8 cellular contexts compared by ENCODE assay signal in the genomic region with DNA sequence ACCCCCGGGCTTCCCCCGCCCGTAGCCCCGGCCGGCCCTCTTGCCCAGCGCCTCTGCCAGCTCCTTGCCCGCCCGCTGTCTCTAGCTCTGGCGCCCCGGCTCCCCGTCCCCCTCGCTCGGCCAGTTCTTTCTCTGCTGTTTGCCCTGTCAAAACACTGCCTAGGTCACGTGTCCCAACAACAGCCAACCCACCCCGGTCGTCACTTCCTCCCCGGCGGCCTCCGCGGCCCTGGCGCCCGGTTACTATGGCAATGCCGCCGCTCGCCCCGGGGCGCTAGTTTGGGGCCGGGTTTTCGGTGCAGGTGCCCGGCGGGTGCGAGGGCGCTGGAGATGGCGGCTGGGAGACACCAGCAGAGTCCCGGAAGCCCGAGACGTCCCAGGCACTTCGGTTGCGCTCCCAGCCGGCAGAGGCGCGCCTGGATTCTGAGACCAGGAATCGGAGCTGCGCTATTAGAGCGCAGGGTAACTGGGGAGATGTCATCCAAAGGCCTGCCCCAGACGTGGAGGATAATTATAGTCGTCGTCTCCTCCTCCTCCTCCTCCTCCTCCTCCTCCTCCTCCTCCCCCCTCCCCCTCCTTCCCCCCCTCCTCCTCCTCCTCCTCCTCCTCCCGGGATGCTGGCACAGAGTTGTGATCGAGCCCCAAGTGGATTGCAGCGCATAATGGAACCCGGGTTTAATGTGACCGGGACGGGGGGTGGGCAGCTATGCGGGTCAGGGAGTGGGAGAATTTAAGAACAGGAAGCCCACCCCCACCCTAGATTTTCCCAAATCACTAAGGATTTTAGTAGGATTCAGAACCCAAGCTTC. TPM values are rescaled to one million over a fixed set of nuclear protein-coding genes. Genes with fewer than 3 reads are reported as not detected.
A peak's percentile ranks its signal among the peaks of the same experiment; 100 is the strongest.
DNase-seq lines count a peak whose midpoint lies in the region; ATAC-seq and TF ChIP-seq lines count a peak whose summit lies in the region.

A gene with protein sequence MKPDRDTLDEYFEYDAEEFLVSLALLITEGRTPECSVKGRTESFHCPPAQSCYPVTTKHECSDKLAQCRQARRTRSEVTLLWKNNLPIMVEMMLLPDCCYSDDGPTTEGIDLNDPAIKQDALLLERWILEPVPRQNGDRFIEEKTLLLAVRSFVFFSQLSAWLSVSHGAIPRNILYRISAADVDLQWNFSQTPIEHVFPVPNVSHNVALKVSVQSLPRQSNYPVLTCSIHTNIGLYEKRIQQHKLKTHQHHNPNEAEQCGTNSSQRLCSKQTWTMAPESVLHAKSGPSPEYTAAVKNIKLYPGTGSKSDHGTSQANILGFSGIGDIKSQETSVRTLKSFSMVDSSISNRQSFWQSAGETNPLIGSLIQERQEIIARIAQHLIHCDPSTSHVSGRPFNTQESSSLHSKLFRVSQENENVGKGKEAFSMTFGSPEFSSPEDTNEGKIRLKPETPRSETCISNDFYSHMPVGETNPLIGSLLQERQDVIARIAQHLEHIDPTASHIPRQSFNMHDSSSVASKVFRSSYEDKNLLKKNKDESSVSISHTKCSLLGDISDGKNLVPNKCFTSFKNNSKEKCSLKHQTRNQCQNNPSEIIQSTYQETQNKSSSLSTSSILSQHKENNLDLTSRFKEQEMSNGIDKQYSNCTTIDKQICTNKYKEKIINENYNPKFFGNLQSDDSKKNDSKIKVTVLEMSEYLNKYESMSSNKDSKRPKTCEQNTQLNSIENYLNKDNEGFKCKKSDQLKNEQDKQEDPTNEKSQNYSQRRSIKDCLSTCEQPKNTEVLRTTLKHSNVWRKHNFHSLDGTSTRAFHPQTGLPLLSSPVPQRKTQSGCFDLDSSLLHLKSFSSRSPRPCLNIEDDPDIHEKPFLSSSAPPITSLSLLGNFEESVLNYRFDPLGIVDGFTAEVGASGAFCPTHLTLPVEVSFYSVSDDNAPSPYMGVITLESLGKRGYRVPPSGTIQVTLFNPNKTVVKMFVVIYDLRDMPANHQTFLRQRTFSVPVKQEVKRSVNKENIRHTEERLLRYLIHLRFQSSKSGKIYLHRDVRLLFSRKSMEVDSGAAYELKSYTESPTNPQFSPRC (minus strand): TSS at position 157 of the 809 bp plus-strand sequence. CDS start 1,367 bp downstream, outside the sequence.

- H3K4me3 ChIP-seq in BLaER1 treated with 17β-estradiol and CSF1 and Interleukin-3, amounts not matched to agents 10 nM and 100 nM: peak within 1 kb of the TSS; percentile 77 to 97 (median 88)
- peak within 1 kb of the TSS; percentile 84 to 90 for H3K4me3 ChIP-seq in left lung

- peak within 1 kb of the TSS; percentile 84 to 97 (median 88) for H3K9ac ChIP-seq in BLaER1 treated with 17β-estradiol and CSF1 and Interleukin-3, amounts not matched to agents 10 nM and 100 nM

- H3K4me1 Mint-ChIP-seq in dendritic cell treated with granulocyte-macrophage colony-stimulating factor and Interleukin-4, amounts not matched to agents 40 ng/mL and 50 ng/mL, for 4 days (ENCODE audit: low read depth): peaks cover 25% of the 10 kb centered on the region

- peak in 1 of 2 donors; percentile 16 for TF ChIP-seq CTCF in left lung (IDR thresholded peaks at IDR 0.05)

- H3K4me2 ChIP-seq in BLaER1 treated with 17β-estradiol and CSF1 and Interleukin-3, amounts not matched to agents 10 nM and 100 nM: peak within 1 kb of the TSS; percentile 77 to 99 (median 88)

- DNase-seq in NCI-H69 (lab: John Stamatoyannopoulos, UW) (peak; percentile 98), left lung (peak; percentile 94 to 99)
- DNase-seq in activated CD4-positive, alpha-beta T cell treated with anti-CD3 and anti-CD28 coated beads, Interleukin-2, amount 50 U/mL, for 4 hours: peak; percentile 83 to 84
- DNase-seq in stimulated activated CD4-positive, alpha-beta T cell treated with anti-CD3 and anti-CD28 coated beads, Interleukin-2, amount 100 ng/mL, for 48 hours: peak; percentile 80 to 83

- no peaks in the 10 kb centered on the region for H3K27me3 ChIP-seq in BLaER1 treated with 17β-estradiol and CSF1 and Interleukin-3, amounts not matched to agents 10 nM and 100 nM
- H3K27me3 ChIP-seq in left lung: no peaks in the 10 kb centered on the region

- H3K27ac ChIP-seq in BLaER1 treated with 17β-estradiol and CSF1 and Interleukin-3, amounts not matched to agents 10 nM and 100 nM: peak within 1 kb of the TSS; percentile 80 to 98 (median 85)
- peak within 1 kb of the TSS; percentile 97 for H3K27ac ChIP-seq in left lung

- intact Hi-C loops in dendritic cell treated with granulocyte-macrophage colony-stimulating factor and Interleukin-4, amounts not matched to agents 40 ng/mL and 50 ng/mL, for 4 days (cut with micrococcal nuclease): loop anchor here (2.0 to 5.0 kb wide), 2 partner anchors 38 to 55 kb away; no protein-coding TSS in a partner anchor
- intact Hi-C loops in left lung (cut with DNase I): no loop called here

- ATAC-seq in GM19328 (IDR thresholded peaks at IDR 0.05; ENCODE audit: unreplicated experiment) (peak; percentile 68), HG03520 (IDR thresholded peaks at IDR 0.05; ENCODE audit: unreplicated experiment) (peak; percentile 65), left lung (peak; percentile 92)

- peak within 1 kb of the TSS; percentile 98 for H3K4me3 Mint-ChIP-seq in dendritic cell treated with granulocyte-macrophage colony-stimulating factor and Interleukin-4, amounts not matched to agents 40 ng/mL and 50 ng/mL, for 4 days

- peaks cover 32% of the 10 kb centered on the region for H3K36me3 Mint-ChIP-seq in dendritic cell treated with granulocyte-macrophage colony-stimulating factor and Interleukin-4, amounts not matched to agents 40 ng/mL and 50 ng/mL, for 4 days (ENCODE audit: low read depth)

- peaks cover 0 to 7% (median 0%) of the 10 kb centered on the region in 11 experiments; a peak in 3 of 22 replicates for H3K9me3 ChIP-seq in BLaER1 treated with 17β-estradiol and CSF1 and Interleukin-3, amounts not matched to agents 10 nM and 100 nM (replicated peaks in 1 of 11)
- no peaks in the 10 kb centered on the region for H3K9me3 ChIP-seq in left lung

- H3K9me3 Mint-ChIP-seq in dendritic cell treated with granulocyte-macrophage colony-stimulating factor and Interleukin-4, amounts not matched to agents 40 ng/mL and 50 ng/mL, for 4 days: no peaks in the 10 kb centered on the region

- H3K27me3 Mint-ChIP-seq in dendritic cell treated with granulocyte-macrophage colony-stimulating factor and Interleukin-4, amounts not matched to agents 40 ng/mL and 50 ng/mL, for 4 days: peaks cover 11% of the 10 kb centered on the region

- H3K36me3 ChIP-seq in BLaER1 treated with 17β-estradiol and CSF1 and Interleukin-3, amounts not matched to agents 10 nM and 100 nM: peaks cover 0 to 22% (median 9%) of the 10 kb centered on the region in 11 experiments; a peak in 4 of 22 replicates
- H3K36me3 ChIP-seq in left lung: no peaks in the 10 kb centered on the region

- peak within 1 kb of the TSS; percentile 98 for H3K27ac Mint-ChIP-seq in dendritic cell treated with granulocyte-macrophage colony-stimulating factor and Interleukin-4, amounts not matched to agents 40 ng/mL and 50 ng/mL, for 4 days

- H4K20me1 ChIP-seq in BLaER1 treated with 17β-estradiol and CSF1 and Interleukin-3, amounts not matched to agents 10 nM and 100 nM: peaks cover 0 to 3% (median 0%) of the 10 kb centered on the region in 11 experiments; a peak in 1 of 22 replicates

- H3K4me1 ChIP-seq in BLaER1 treated with 17β-estradiol and CSF1 and Interleukin-3, amounts not matched to agents 10 nM and 100 nM: peaks cover 27 to 76% (median 52%) of the 10 kb centered on the region in 10 experiments
- peaks cover 0 to 40% of the 10 kb centered on the region in 2 donors for H3K4me1 ChIP-seq in left lung

RNA-seq across cellular contexts. Expression of the gene that starts here (rescaled TPM):
- 10 to 100 TPM; 34.5 to 40.8 TPM for total RNA-seq in left lung

Comparison
In these comparisons a context has a peak if more than half of its experiments do, and no peak if none do; other contexts are left out.
1. Peak in every context shown above with its lines: DNase-seq, ATAC-seq, H3K4me3 ChIP-seq and H3K27ac ChIP-seq.